3 cellular contexts compared by ENCODE assay signal in the genomic region with DNA sequence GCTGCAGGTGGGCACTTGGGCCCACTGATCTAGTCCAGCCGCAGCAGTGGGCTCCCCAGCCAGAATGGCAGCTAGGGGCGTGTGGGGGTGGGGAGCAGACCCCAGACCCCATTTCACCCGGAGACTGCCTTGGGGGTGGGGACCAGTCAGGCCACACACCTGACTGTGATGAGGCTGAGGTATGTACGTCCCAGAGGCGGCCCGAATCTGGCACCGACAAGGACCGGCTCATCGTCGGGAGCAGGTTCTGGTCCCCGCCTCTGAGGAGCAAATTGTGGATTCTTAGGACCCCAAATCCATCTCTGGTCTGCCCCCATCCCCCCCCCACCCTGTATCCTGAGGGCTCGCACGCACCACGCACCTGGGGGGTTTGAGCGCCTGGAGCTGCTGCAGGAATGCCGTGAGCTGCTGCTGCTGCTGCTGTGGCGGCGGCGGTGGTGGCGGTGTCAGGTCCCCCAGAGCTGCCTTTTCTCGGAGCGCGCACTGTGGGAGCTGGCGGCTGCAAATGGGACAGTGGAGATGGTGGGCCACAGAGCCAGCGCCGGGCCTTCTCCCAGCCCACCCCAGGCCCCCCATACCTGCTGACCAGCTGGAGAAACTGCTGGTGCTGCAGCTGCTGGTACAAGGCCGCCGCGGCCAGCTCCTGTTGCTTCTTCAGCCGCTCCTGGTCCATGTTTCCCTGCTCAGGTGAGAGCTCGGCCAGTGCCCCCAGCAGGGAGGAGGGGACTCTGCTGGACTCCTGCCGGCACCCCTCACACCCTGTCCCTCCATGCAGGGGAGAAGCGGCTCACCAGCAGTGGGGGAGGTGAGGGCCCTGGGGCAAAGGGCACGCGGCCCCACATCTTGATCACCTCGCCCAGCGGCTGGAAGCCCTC.
TF ChIP-seq lines count a peak whose summit lies in the region.

No MANE protein-coding gene starts in this region.

TF ChIP-seq in SK-N-SH, 30 proteins besides CTCF, POLR2A, EP300 and RAD21 (continues in another document):
- TF ChIP-seq, protein P1, sequence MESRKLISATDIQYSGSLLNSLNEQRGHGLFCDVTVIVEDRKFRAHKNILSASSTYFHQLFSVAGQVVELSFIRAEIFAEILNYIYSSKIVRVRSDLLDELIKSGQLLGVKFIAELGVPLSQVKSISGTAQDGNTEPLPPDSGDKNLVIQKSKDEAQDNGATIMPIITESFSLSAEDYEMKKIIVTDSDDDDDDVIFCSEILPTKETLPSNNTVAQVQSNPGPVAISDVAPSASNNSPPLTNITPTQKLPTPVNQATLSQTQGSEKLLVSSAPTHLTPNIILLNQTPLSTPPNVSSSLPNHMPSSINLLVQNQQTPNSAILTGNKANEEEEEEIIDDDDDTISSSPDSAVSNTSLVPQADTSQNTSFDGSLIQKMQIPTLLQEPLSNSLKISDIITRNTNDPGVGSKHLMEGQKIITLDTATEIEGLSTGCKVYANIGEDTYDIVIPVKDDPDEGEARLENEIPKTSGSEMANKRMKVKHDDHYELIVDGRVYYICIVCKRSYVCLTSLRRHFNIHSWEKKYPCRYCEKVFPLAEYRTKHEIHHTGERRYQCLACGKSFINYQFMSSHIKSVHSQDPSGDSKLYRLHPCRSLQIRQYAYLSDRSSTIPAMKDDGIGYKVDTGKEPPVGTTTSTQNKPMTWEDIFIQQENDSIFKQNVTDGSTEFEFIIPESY (IDR thresholded peaks at IDR 0.05; ENCODE audit: borderline replicate concordance, low read depth): no peak
- no peak for TF ChIP-seq NFIC (IDR thresholded peaks at IDR 0.05; ENCODE audit: borderline replicate concordance)
- TF ChIP-seq, protein P2, sequence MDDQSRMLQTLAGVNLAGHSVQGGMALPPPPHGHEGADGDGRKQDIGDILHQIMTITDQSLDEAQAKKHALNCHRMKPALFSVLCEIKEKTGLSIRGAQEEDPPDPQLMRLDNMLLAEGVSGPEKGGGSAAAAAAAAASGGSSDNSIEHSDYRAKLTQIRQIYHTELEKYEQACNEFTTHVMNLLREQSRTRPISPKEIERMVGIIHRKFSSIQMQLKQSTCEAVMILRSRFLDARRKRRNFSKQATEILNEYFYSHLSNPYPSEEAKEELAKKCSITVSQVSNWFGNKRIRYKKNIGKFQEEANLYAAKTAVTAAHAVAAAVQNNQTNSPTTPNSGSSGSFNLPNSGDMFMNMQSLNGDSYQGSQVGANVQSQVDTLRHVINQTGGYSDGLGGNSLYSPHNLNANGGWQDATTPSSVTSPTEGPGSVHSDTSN (IDR thresholded peaks at IDR 0.05): no peak
- TF ChIP-seq, protein P3, sequence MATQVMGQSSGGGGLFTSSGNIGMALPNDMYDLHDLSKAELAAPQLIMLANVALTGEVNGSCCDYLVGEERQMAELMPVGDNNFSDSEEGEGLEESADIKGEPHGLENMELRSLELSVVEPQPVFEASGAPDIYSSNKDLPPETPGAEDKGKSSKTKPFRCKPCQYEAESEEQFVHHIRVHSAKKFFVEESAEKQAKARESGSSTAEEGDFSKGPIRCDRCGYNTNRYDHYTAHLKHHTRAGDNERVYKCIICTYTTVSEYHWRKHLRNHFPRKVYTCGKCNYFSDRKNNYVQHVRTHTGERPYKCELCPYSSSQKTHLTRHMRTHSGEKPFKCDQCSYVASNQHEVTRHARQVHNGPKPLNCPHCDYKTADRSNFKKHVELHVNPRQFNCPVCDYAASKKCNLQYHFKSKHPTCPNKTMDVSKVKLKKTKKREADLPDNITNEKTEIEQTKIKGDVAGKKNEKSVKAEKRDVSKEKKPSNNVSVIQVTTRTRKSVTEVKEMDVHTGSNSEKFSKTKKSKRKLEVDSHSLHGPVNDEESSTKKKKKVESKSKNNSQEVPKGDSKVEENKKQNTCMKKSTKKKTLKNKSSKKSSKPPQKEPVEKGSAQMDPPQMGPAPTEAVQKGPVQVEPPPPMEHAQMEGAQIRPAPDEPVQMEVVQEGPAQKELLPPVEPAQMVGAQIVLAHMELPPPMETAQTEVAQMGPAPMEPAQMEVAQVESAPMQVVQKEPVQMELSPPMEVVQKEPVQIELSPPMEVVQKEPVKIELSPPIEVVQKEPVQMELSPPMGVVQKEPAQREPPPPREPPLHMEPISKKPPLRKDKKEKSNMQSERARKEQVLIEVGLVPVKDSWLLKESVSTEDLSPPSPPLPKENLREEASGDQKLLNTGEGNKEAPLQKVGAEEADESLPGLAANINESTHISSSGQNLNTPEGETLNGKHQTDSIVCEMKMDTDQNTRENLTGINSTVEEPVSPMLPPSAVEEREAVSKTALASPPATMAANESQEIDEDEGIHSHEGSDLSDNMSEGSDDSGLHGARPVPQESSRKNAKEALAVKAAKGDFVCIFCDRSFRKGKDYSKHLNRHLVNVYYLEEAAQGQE (IDR thresholded peaks at IDR 0.05; ENCODE audit: low read depth, low read length): no peak
- TF ChIP-seq EZH2phosphoT487 (IDR thresholded peaks at IDR 0.05; ENCODE audit: borderline replicate concordance, low read depth): no peak
- no peak for TF ChIP-seq NRF1 (IDR thresholded peaks at IDR 0.05; ENCODE audit: low read depth, low read length)
- TF ChIP-seq GATA2 (CRISPR knock-in tag; IDR thresholded peaks at IDR 0.05): no peak

TF ChIP-seq in SK-N-SH treated with all-trans-retinoic acid at 6 μM for 48 hours, 23 proteins besides CTCF, POLR2A, EP300 and RAD21:
- TF ChIP-seq, protein P4, sequence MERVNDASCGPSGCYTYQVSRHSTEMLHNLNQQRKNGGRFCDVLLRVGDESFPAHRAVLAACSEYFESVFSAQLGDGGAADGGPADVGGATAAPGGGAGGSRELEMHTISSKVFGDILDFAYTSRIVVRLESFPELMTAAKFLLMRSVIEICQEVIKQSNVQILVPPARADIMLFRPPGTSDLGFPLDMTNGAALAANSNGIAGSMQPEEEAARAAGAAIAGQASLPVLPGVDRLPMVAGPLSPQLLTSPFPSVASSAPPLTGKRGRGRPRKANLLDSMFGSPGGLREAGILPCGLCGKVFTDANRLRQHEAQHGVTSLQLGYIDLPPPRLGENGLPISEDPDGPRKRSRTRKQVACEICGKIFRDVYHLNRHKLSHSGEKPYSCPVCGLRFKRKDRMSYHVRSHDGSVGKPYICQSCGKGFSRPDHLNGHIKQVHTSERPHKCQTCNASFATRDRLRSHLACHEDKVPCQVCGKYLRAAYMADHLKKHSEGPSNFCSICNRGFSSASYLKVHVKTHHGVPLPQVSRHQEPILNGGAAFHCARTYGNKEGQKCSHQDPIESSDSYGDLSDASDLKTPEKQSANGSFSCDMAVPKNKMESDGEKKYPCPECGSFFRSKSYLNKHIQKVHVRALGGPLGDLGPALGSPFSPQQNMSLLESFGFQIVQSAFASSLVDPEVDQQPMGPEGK (CRISPR knock-in tag; IDR thresholded peaks at IDR 0.05; ENCODE audit: borderline replicate concordance): no peak
- TF ChIP-seq GLIS3 (CRISPR knock-in tag; IDR thresholded peaks at IDR 0.05) (no peak), ISL1 (CRISPR knock-in tag; IDR thresholded peaks at IDR 0.05) (no peak), ZNF70 (CRISPR knock-in tag; IDR thresholded peaks at IDR 0.05) (no peak), RARB (CRISPR knock-in tag; IDR thresholded peaks at IDR 0.05) (no peak), PPARA (CRISPR knock-in tag; IDR thresholded peaks at IDR 0.05; ENCODE audit: borderline replicate concordance) (no peak), ZNF565 (CRISPR knock-in tag; conservative IDR thresholded peaks at IDR 0.05; ENCODE audit: low read depth) (no peak), CSDC2 (CRISPR knock-in tag; IDR thresholded peaks at IDR 0.05) (no peak), ZC3H10 (CRISPR knock-in tag; IDR thresholded peaks at IDR 0.05) (no peak), ZFP30 (CRISPR knock-in tag; IDR thresholded peaks at IDR 0.05) (no peak), ESRRG (CRISPR knock-in tag; IDR thresholded peaks at IDR 0.05) (no peak), SNAI2 (CRISPR knock-in tag; IDR thresholded peaks at IDR 0.05) (no peak), OSR1 (CRISPR knock-in tag; IDR thresholded peaks at IDR 0.05) (no peak), BACH2 (CRISPR knock-in tag; IDR thresholded peaks at IDR 0.05; ENCODE audit: borderline replicate concordance) (no peak)
- TF ChIP-seq, protein P5, sequence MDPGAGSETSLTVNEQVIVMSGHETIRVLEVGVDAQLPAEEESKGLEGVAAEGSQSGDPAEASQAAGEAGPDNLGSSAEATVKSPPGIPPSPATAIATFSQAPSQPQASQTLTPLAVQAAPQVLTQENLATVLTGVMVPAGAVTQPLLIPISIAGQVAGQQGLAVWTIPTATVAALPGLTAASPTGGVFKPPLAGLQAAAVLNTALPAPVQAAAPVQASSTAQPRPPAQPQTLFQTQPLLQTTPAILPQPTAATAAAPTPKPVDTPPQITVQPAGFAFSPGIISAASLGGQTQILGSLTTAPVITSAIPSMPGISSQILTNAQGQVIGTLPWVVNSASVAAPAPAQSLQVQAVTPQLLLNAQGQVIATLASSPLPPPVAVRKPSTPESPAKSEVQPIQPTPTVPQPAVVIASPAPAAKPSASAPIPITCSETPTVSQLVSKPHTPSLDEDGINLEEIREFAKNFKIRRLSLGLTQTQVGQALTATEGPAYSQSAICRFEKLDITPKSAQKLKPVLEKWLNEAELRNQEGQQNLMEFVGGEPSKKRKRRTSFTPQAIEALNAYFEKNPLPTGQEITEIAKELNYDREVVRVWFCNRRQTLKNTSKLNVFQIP (CRISPR knock-in tag; IDR thresholded peaks at IDR 0.05; ENCODE audit: borderline replicate concordance, low read depth): no peak
- TF ChIP-seq, protein P6, sequence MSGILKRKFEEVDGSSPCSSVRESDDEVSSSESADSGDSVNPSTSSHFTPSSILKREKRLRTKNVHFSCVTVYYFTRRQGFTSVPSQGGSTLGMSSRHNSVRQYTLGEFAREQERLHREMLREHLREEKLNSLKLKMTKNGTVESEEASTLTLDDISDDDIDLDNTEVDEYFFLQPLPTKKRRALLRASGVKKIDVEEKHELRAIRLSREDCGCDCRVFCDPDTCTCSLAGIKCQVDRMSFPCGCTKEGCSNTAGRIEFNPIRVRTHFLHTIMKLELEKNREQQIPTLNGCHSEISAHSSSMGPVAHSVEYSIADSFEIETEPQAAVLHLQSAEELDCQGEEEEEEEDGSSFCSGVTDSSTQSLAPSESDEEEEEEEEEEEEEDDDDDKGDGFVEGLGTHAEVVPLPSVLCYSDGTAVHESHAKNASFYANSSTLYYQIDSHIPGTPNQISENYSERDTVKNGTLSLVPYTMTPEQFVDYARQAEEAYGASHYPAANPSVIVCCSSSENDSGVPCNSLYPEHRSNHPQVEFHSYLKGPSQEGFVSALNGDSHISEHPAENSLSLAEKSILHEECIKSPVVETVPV (CRISPR knock-in tag; IDR thresholded peaks at IDR 0.05): no peak

TF ChIP-seq in K562, 482 proteins besides CTCF, POLR2A, EP300 and RAD21:
- TF ChIP-seq RBFOX2 (IDR thresholded peaks at IDR 0.05; ENCODE audit: low read depth, low read length) (peak; percentile 65; the same call in 1 of the 2 replicates), ZNF561 (CRISPR knock-in tag; conservative IDR thresholded peaks at IDR 0.05) (no peak), RBM22 (IDR thresholded peaks at IDR 0.05; ENCODE audit: low read depth, low read length, poor library complexity, severe bottlenecking) (peak; percentile 33), CEBPG (CRISPR knock-in tag; IDR thresholded peaks at IDR 0.05) (no peak), CEBPG (tag; conservative IDR thresholded peaks at IDR 0.05 in 1 of 2, IDR thresholded peaks at IDR 0.05 in 1 of 2) (no peak), POLR2G (IDR thresholded peaks at IDR 0.05; ENCODE audit: low read depth, low read length) (peak; percentile 61)
- TF ChIP-seq, protein P1 (CRISPR knock-in tag; IDR thresholded peaks at IDR 0.05): peak; percentile 89
